Comparison of ENCODE assay signal across 8 cellular contexts in genomic region chr1:201481004-201481380, GRCh38. TPM values are rescaled to one million over a fixed set of nuclear protein-coding genes. Genes with fewer than 3 reads are reported as not detected.
DNase-seq lines count a peak whose midpoint lies in the region; ATAC-seq and TF ChIP-seq lines count a peak whose summit lies in the region.

No MANE protein-coding gene starts in this region.

- no peaks in the 10 kb centered on the region for H3K36me3 ChIP-seq in OCI-LY1 (ENCODE audit: insufficient read depth, low read length)

- no peak overlapping the region for H2AFZ ChIP-seq in OCI-LY1 (ENCODE audit: low read length)

- 0 out of 2 replicates have a peak, but pooled peaks cover 4% of the 10 kb centered on the region for H3K27me3 ChIP-seq in OCI-LY1 (ENCODE audit: insufficient read depth, low read length)

- no peak for TF ChIP-seq CTCF in CD14-positive monocyte (IDR thresholded peaks at IDR 0.05)
- TF ChIP-seq CTCF in OCI-LY1 (IDR thresholded peaks at IDR 0.05; ENCODE audit: low read length): no peak
- no peak for TF ChIP-seq CTCF in epithelial cell of esophagus (IDR thresholded peaks at IDR 0.05; ENCODE audit: insufficient read depth, low read depth, low read length, missing control alignments)
- TF ChIP-seq CTCF in neural crest cell (conservative IDR thresholded peaks at IDR 0.05): no peak

- peaks cover 24% of the 10 kb centered on the region for H3K4me1 ChIP-seq in OCI-LY1 (ENCODE audit: insufficient read depth, low read length, severe bottlenecking)

- H3K36me3 Mint-ChIP-seq in CD14-positive monocyte: peaks cover 30 to 35% of the 10 kb centered on the region in 2 donors
- no peaks in the 10 kb centered on the region for H3K36me3 Mint-ChIP-seq in neural crest cell (ENCODE audit: low read depth)

- H3K4me3 ChIP-seq in OCI-LY1 (ENCODE audit: low read depth, low read length, poor library complexity, severe bottlenecking) (peak overlapping the region; percentile 55), epithelial cell of esophagus (ENCODE audit: low read length) (peak overlapping the region; percentile 37)

- no peaks in the 10 kb centered on the region for H3K79me2 ChIP-seq in OCI-LY1 (ENCODE audit: insufficient read depth, low read length)

- peaks cover 0 to 4% (median 0%) of the 10 kb centered on the region in 7 donors for H3K9me3 Mint-ChIP-seq in CD14-positive monocyte
- H3K9me3 Mint-ChIP-seq in neural crest cell: no peaks in the 10 kb centered on the region

- H4K20me1 ChIP-seq in OCI-LY1 (ENCODE audit: insufficient read depth, low read length): no peaks in the 10 kb centered on the region

- no peaks in the 10 kb centered on the region for H3K9me2 ChIP-seq in OCI-LY1 (ENCODE audit: low read depth, low read length)

- no peaks in the 10 kb centered on the region for H3K9me3 ChIP-seq in OCI-LY1 (ENCODE audit: low read length)

- peak overlapping the region; percentile 73 for H3K4me2 ChIP-seq in OCI-LY1 (ENCODE audit: low read length)

- H3K9ac ChIP-seq in OCI-LY1 (ENCODE audit: low read length): peak overlapping the region; percentile 21; the same call in 1 of the 2 replicates

- H3F3A ChIP-seq in OCI-LY1 (ENCODE audit: insufficient read depth, low read length): no peaks in the 10 kb centered on the region

- intact Hi-C loops in CD14-positive monocyte (cut with micrococcal nuclease): no loop called here

- H3K27ac ChIP-seq in OCI-LY1 (ENCODE audit: low read depth, low read length, poor library complexity, severe bottlenecking): no peak overlapping the region

- H3K27ac Mint-ChIP-seq in CD14-positive monocyte (peak overlapping the region in 5 of 7 donors; percentile 4 to 85 (median 68)), neural crest cell (ENCODE audit: unreplicated experiment) (no peak overlapping the region)

- peaks cover 12 to 24% (median 16%) of the 10 kb centered on the region in 3 donors for H3K27me3 Mint-ChIP-seq in CD14-positive monocyte (ENCODE audit: low read depth in 3 of 3)
- peaks cover 63% of the 10 kb centered on the region for H3K27me3 Mint-ChIP-seq in neural crest cell (ENCODE audit: low read depth)

- H3K4me1 Mint-ChIP-seq in CD14-positive monocyte (peaks cover 32% of the 10 kb centered on the region), neural crest cell (peaks cover 32% of the 10 kb centered on the region)

- ATAC-seq in HG03159 (IDR thresholded peaks at IDR 0.05; ENCODE audit: unreplicated experiment): no peak

- DNase-seq in CD14-positive monocyte (ENCODE audit: low spot score) (no peak), epithelial cell of esophagus (ENCODE audit: low read depth) (no peak), neural crest cell (ENCODE audit: low read depth, low spot score) (no peak), DMS79 (lab: John Stamatoyannopoulos, UW) (no peak), activated gamma-delta T cell (lab: John Stamatoyannopoulos, UW) (no peak), NAMALWA (ENCODE audit: low spot score) (no peak)

- peak overlapping the region; percentile 81 to 89 for H3K4me3 Mint-ChIP-seq in CD14-positive monocyte
- H3K4me3 Mint-ChIP-seq in neural crest cell: peak overlapping the region; percentile 67

RNA-seq across cellular contexts. Expression of gene PHLDA3, which starts 12.0 kb away (rescaled TPM):
- not detected for polyA plus RNA-seq in CD14-positive monocyte
- total RNA-seq in neural crest cell: 10.7 and 12.6 TPM in 2 replicates

RNA-seq across cellular contexts. Expression of gene CSRP1, which starts 25.9 kb away (rescaled TPM):
- polyA plus RNA-seq in CD14-positive monocyte: 100 to 1,000 TPM in 1 of 2 donors, 10 to 100 TPM in 1; 98.8 to 111 TPM
- 0.41 and 1.5 TPM in 2 replicates for total RNA-seq in neural crest cell

RNA-seq across cellular contexts. Expression of gene NAV1, which starts 57.9 kb away (rescaled TPM):
- polyA plus RNA-seq in CD14-positive monocyte: under 1 TPM; 0.37 to 0.89 TPM
- total RNA-seq in neural crest cell: 44.1 and 47.3 TPM in 2 replicates

RNA-seq across cellular contexts. Expression of gene TNNI1, which starts 59.5 kb away (rescaled TPM):
- polyA plus RNA-seq in CD14-positive monocyte: not detected
- 0.30 and 0.93 TPM in 2 replicates for total RNA-seq in neural crest cell
